Comparison of ENCODE assay signal across 1 cellular context in genomic region chr18:3247243-3248061, GRCh38.
TF ChIP-seq lines count a peak whose summit lies in the region.

Gene MYL12A, plus strand, starts transcription at chr18:3247801. Its CDS starts 5,447 bp downstream, at chr18:3253248.

TF ChIP-seq in K562, 482 proteins besides CTCF, POLR2A, EP300 and RAD21 (continued from another document and continues in another):
- TF ChIP-seq ARID3A (IDR thresholded peaks at IDR 0.05; ENCODE audit: borderline replicate concordance, low read depth, low read length) (peak; percentile 70; the same call in 1 of the 2 replicates), RBM34 (IDR thresholded peaks at IDR 0.05; ENCODE audit: borderline replicate concordance, insufficient read depth, low read length) (no peak), E2F8 (IDR thresholded peaks at IDR 0.05; ENCODE audit: low read depth, partially characterized antibody) (peak; percentile 85), TBP (optimal IDR thresholded peaks at IDR 0.05; ENCODE audit: low read depth, low read length) (peak; percentile 94), FOXO4 (CRISPR knock-in tag; IDR thresholded peaks at IDR 0.05) (no peak), ZNF76 (CRISPR knock-in tag; IDR thresholded peaks at IDR 0.05; ENCODE audit: borderline replicate concordance) (no peak; the same call in 1 of the 2 replicates), ZNF280B (CRISPR knock-in tag; IDR thresholded peaks at IDR 0.05) (no peak), CAMTA2 (CRISPR knock-in tag; conservative IDR thresholded peaks at IDR 0.05) (0 out of 2 replicates have a peak, but pooled peaks have one; percentile 39), TBL1XR1 (IDR thresholded peaks at IDR 0.05; ENCODE audit: low read length in 2 of 2) (no peak; a peak in 1 of 4 replicates), GTF2E2 (tag; IDR thresholded peaks at IDR 0.05) (no peak), DLX4 (CRISPR knock-in tag; IDR thresholded peaks at IDR 0.05) (no peak), ASH1L (IDR thresholded peaks at IDR 0.05; ENCODE audit: borderline replicate concordance, low read depth, partially characterized antibody) (peak; percentile 93), POLR2AphosphoS2 (IDR thresholded peaks at IDR 0.05; ENCODE audit: low read length) (peak; percentile 74; the same call in 1 of the 2 replicates), SNRNP70 (optimal IDR thresholded peaks at IDR 0.05; ENCODE audit: low read depth, low read length) (no peak), RBM17 (IDR thresholded peaks at IDR 0.05; ENCODE audit: borderline replicate concordance, low read depth, low read length) (no peak), SUPT5H (IDR thresholded peaks at IDR 0.05) (peak; percentile 98), ZNF512 (tag; IDR thresholded peaks at IDR 0.05) (no peak), SMC3 (conservative IDR thresholded peaks at IDR 0.05; ENCODE audit: insufficient read depth, low read depth, low read length) (0 out of 2 replicates have a peak, but pooled peaks have one; percentile 8), USF1 (CRISPR knock-in tag; IDR thresholded peaks at IDR 0.05) (peak; percentile 99), BRF2 (IDR thresholded peaks at IDR 0.05; ENCODE audit: borderline replicate concordance, insufficient read depth, insufficient read length) (no peak), ZNF280A (IDR thresholded peaks at IDR 0.05; ENCODE audit: low read depth, partially characterized antibody) (no peak), KLF1 (tag; IDR thresholded peaks at IDR 0.05) (peak; percentile 97), NONO (IDR thresholded peaks at IDR 0.05; ENCODE audit: low read depth in 2 of 2, low read length in 1 of 2) (no peak), ATF4 (CRISPR knock-in tag; IDR thresholded peaks at IDR 0.05) (no peak), RBM22 (IDR thresholded peaks at IDR 0.05; ENCODE audit: low read depth, low read length, poor library complexity, severe bottlenecking) (peak; percentile 93), ZNF449 (CRISPR knock-in tag; IDR thresholded peaks at IDR 0.05) (no peak), SETDB1 (IDR thresholded peaks at IDR 0.05; ENCODE audit: low read length) (no peak), ZBTB2 (IDR thresholded peaks at IDR 0.05) (no peak; the same call in 1 of the 2 replicates), ARID3B (CRISPR knock-in tag; IDR thresholded peaks at IDR 0.05; ENCODE audit: borderline replicate concordance) (no peak), ZNF785 (CRISPR knock-in tag; IDR thresholded peaks at IDR 0.05) (no peak), E2F4 (CRISPR knock-in tag; IDR thresholded peaks at IDR 0.05; ENCODE audit: low read depth) (no peak; the same call in 1 of the 2 replicates), SMAD2 (IDR thresholded peaks at IDR 0.05; ENCODE audit: low read depth, low read length) (no peak), ZNF124 (CRISPR knock-in tag; IDR thresholded peaks at IDR 0.05) (no peak), GABPB1 (CRISPR knock-in tag; IDR thresholded peaks at IDR 0.05) (peak; percentile 90), BCL6 (CRISPR knock-in tag; IDR thresholded peaks at IDR 0.05) (no peak), PRMT5 (CRISPR knock-in tag; IDR thresholded peaks at IDR 0.05) (no peak), FIP1L1 (IDR thresholded peaks at IDR 0.05; ENCODE audit: low read depth, low read length, poor library complexity, severe bottlenecking) (peak; percentile 71), C11orf30 (IDR thresholded peaks at IDR 0.05; ENCODE audit: low read depth) (no peak)
